Comparison of ENCODE assay signal across 6 cellular contexts in the genomic region with DNA sequence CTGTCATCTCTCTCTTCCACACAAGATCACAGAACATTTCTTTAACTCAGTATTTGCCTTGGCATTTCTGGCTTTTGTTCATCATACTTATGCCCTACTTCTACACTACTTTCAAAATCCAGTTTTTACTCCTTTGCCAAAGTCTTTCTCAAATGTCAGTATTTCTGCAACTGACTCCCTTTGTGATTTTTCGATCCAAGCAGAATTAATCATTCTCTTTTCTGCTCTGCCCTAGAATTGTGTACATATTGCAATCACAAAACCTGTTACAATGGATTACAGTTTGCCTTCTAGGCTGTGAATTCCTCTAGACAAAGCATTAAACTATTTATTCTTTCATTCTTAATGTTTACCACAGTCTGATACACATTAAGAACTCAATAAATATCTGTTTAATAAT. TPM values are rescaled to one million over a fixed set of nuclear protein-coding genes. Genes with fewer than 3 reads are reported as not detected.
"Had no signal": no experiment of that assay in that cellular context is flagged by ENCODE, and none has a peak within 500 bp of the region (broad histone marks: within the 10 kb centered on the region; RNA-seq: fewer than 3 reads in every experiment).

No MANE protein-coding gene starts in this region.

- H3K27ac Mint-ChIP-seq: GM23338, H9, IgD-negative memory B cell had no signal

- H3K4me3 Mint-ChIP-seq: GM23338, H9, IgD-negative memory B cell had no signal

- H2AFZ ChIP-seq: GM23338 had no signal

- ATAC-seq: GM23338 had no signal

- H3K4me2 ChIP-seq: GM23338 had no signal

- H3K4me3 ChIP-seq: GM23338 had no signal

- DNase-seq: H9, HCEC 1CT had no signal

- H3K4me1 Mint-ChIP-seq: GM23338, H9, IgD-negative memory B cell had no signal

RNA-seq across cellular contexts. Expression of a gene that starts 33.3 kb away (rescaled TPM):
- total RNA-seq: H1, H9, HT-29 had no signal
- polyA plus RNA-seq: GM23338, H1, IgD-negative memory B cell had no signal
